17 cellular contexts compared by ENCODE assay signal in the genomic region with DNA sequence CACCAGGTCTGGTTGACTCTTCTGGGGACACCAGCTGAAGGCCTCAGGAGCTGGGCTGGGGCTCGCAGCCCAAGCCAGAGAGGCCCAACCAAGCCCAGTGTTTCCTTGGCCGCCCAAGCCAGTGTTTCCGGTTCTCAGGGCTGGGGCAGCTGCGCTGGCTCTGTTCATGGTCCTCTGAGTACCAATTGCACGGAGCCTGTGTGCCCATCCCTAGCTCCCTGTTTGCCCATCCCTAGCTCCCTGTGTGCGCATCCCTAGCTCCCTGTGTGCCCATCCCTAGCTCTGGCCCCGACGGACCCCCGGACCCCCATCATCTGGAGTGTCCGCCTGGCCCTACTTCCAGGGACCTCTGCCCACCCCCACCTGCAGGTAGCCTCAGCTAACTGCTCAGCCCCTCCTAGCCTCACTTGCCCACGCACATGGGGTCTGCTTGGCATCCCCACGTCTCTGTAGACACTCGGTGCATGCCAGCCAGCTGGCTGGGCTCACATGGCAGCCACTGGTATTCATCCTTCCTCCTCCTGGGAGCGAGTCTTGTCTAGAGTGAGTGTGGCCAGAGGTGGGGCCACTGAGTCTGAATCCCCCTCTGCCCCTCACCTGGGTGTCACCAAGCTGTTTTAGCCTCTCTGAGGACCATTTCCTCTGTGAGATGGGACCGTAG.
A peak's percentile ranks its signal among the peaks of the same experiment; 100 is the strongest.
DNase-seq lines count a peak whose midpoint lies in the region; ATAC-seq and TF ChIP-seq lines count a peak whose summit lies in the region.
"Had no signal": no experiment of that assay in that cellular context is flagged by ENCODE, and none has a peak within 500 bp of the region (broad histone marks: within the 10 kb centered on the region; RNA-seq: fewer than 3 reads in every experiment).

No MANE protein-coding gene starts in this region.

- H3K4me1 ChIP-seq in heart left ventricle (peaks cover 0 to 32% (median 19%) of the 10 kb centered on the region in 12 donors), lower lobe of right lung (peaks cover 25% of the 10 kb centered on the region), upper lobe of left lung (peaks cover 20 to 25% (median 23%) of the 10 kb centered on the region in 4 donors), GM23338 (ENCODE audit: insufficient read depth) (peaks cover 6% of the 10 kb centered on the region; the same call in 1 of the 2 replicates)

- DNase-seq in heart left ventricle = peak in 3 of 5 donors; percentile 13 to 48 (median 17)
- no peak for DNase-seq in left ventricle myocardium superior
- peak; percentile 35 for DNase-seq in activated CD8-positive, alpha-beta memory T cell treated with anti-CD3 and anti-CD28 coated beads, Interleukin-2, amount 10 ng/mL, durations not matched to agents 7 days and 5 days
- DNase-seq in lower lobe of right lung = peak; percentile 31
- peak; percentile 15 to 61 for DNase-seq in upper lobe of left lung
- no peak for DNase-seq in nucleus accumbens (lab: John Stamatoyannopoulos, UW)
- DNase-seq in EL = no peak
- DNase-seq in GM23338 (ENCODE audit: low spot score) = no peak
- DNase-seq: activated CD4-positive, alpha-beta T cell treated with anti-CD3 and anti-CD28 coated beads for 48 hours; amygdala; central memory CD4-positive, alpha-beta T cell; left ventricle myocardium inferior; NCI-H2029 treated with DMSO at 0.1 percent for 48 hours; NCI-H510A treated with DMSO at 0.1 percent for 48 hours; stimulated activated naive CD4-positive, alpha-beta T cell treated with Interleukin-2 at 50 U/mL for 16 hours had no signal

- H3K27ac ChIP-seq in heart left ventricle (no peak overlapping the region), lower lobe of right lung (no peak overlapping the region), upper lobe of left lung (no peak overlapping the region), GM23338 (ENCODE audit: low read depth) (no peak overlapping the region)
- H3K27ac ChIP-seq: left ventricle myocardium inferior, tibial nerve had no signal

- H3K79me2 ChIP-seq in GM23338 (replicated peaks; ENCODE audit: insufficient read depth) = no peaks in the 10 kb centered on the region

- intact Hi-C loops in heart left ventricle (cut with DNase I) = no loop called here
- intact Hi-C loops in left ventricle myocardium superior (cut with micrococcal nuclease) = no loop called here
- intact Hi-C loops in lower lobe of right lung (cut with DNase I) = no loop called here

- CTCF ChIA-PET in activated CD8-positive, alpha-beta memory T cell treated with anti-CD3 and anti-CD28 coated beads, Interleukin-2, amount 10 ng/mL, durations not matched to agents 7 days and 5 days (lab: Charles Lee) = no interaction called here

- no peaks in the 10 kb centered on the region for H3K36me3 ChIP-seq in heart left ventricle
- no peaks in the 10 kb centered on the region for H3K36me3 ChIP-seq in lower lobe of right lung
- H3K36me3 ChIP-seq in upper lobe of left lung = no peaks in the 10 kb centered on the region
- no peaks in the 10 kb centered on the region for H3K36me3 ChIP-seq in GM23338 (ENCODE audit: insufficient read depth)
- H3K36me3 ChIP-seq: left ventricle myocardium inferior, tibial nerve had no signal

- H3K9me3 Mint-ChIP-seq in activated CD8-positive, alpha-beta memory T cell treated with anti-CD3 and anti-CD28 coated beads, Interleukin-2, amount 10 ng/mL, durations not matched to agents 7 days and 5 days (ENCODE audit: low read depth) = no peaks in the 10 kb centered on the region
- no peaks in the 10 kb centered on the region for H3K9me3 Mint-ChIP-seq in GM23338

- no peak for TF ChIP-seq CTCF in heart left ventricle (IDR thresholded peaks at IDR 0.05)
- TF ChIP-seq CTCF in lower lobe of right lung (IDR thresholded peaks at IDR 0.05) = no peak
- TF ChIP-seq CTCF in upper lobe of left lung (IDR thresholded peaks at IDR 0.05) = no peak
- 0 out of 4 replicates have a peak, but pooled peaks of 1 of the 2 experiments have one; percentile 4 for TF ChIP-seq CTCF in GM23338 (conservative IDR thresholded peaks at IDR 0.05; ENCODE audit: low read depth in 2 of 2)

- no peaks in the 10 kb centered on the region for H3F3A ChIP-seq in GM23338 (replicated peaks; ENCODE audit: low read depth)

- H3K4me1 Mint-ChIP-seq in activated CD8-positive, alpha-beta memory T cell treated with anti-CD3 and anti-CD28 coated beads, Interleukin-2, amount 10 ng/mL, durations not matched to agents 7 days and 5 days = peaks cover 10% of the 10 kb centered on the region
- peaks cover 8% of the 10 kb centered on the region for H3K4me1 Mint-ChIP-seq in GM23338

- no peaks in the 10 kb centered on the region for H4K20me1 ChIP-seq in GM23338 (replicated peaks; ENCODE audit: insufficient read depth)

- H3K27me3 Mint-ChIP-seq in activated CD8-positive, alpha-beta memory T cell treated with anti-CD3 and anti-CD28 coated beads, Interleukin-2, amount 10 ng/mL, durations not matched to agents 7 days and 5 days = peaks cover 9% of the 10 kb centered on the region
- H3K27me3 Mint-ChIP-seq in GM23338 (ENCODE audit: insufficient read depth, low read depth, poor library complexity) = peaks cover 10% of the 10 kb centered on the region

- no peak overlapping the region for H2AFZ ChIP-seq in GM23338

- no peaks in the 10 kb centered on the region for H3K9me2 ChIP-seq in GM23338 (ENCODE audit: insufficient read depth)

- H3K9me3 ChIP-seq in heart left ventricle (no peaks in the 10 kb centered on the region), lower lobe of right lung (no peaks in the 10 kb centered on the region), upper lobe of left lung (no peaks in the 10 kb centered on the region)
- H3K9me3 ChIP-seq: left ventricle myocardium inferior, tibial nerve had no signal

- H3K27me3 ChIP-seq in heart left ventricle (peaks cover 0 to 5% (median 0%) of the 10 kb centered on the region in 9 donors), lower lobe of right lung (ENCODE audit: low read depth) (peaks cover 3% of the 10 kb centered on the region), upper lobe of left lung (peaks cover 0 to 6% (median 1%) of the 10 kb centered on the region in 4 donors), GM23338 (ENCODE audit: insufficient read depth) (no peaks in the 10 kb centered on the region)

- 89 to 97% (median 95%) methylated on average over 15 of the region's 15 CpGs for WGBS in heart left ventricle, 4 donors
- WGBS in upper lobe of left lung, 2 donors = 90 to 93% methylated on average over 8 to 15 of the region's 15 CpGs

- H3K4me2 ChIP-seq in GM23338 = no peak overlapping the region

- TF ChIP-seq POLR2A in heart left ventricle (IDR thresholded peaks at IDR 0.05) = no peak
- no peak for TF ChIP-seq POLR2A in upper lobe of left lung (IDR thresholded peaks at IDR 0.05)

- H3K27ac Mint-ChIP-seq in activated CD8-positive, alpha-beta memory T cell treated with anti-CD3 and anti-CD28 coated beads, Interleukin-2, amount 10 ng/mL, durations not matched to agents 7 days and 5 days = no peak overlapping the region
- H3K27ac Mint-ChIP-seq in GM23338 = no peak overlapping the region

- no peak for TF ChIP-seq EP300 in upper lobe of left lung (IDR thresholded peaks at IDR 0.05)

- no peak overlapping the region for H3K4me3 Mint-ChIP-seq in activated CD8-positive, alpha-beta memory T cell treated with anti-CD3 and anti-CD28 coated beads, Interleukin-2, amount 10 ng/mL, durations not matched to agents 7 days and 5 days
- H3K4me3 Mint-ChIP-seq in GM23338 = no peak overlapping the region

- H3K4me3 ChIP-seq in heart left ventricle (no peak overlapping the region), lower lobe of right lung (no peak overlapping the region), upper lobe of left lung (no peak overlapping the region), GM23338 (no peak overlapping the region)
- H3K4me3 ChIP-seq: left ventricle myocardium inferior, tibial nerve had no signal

- no peaks in the 10 kb centered on the region for H3K36me3 Mint-ChIP-seq in activated CD8-positive, alpha-beta memory T cell treated with anti-CD3 and anti-CD28 coated beads, Interleukin-2, amount 10 ng/mL, durations not matched to agents 7 days and 5 days
- peaks cover 2% of the 10 kb centered on the region; the same call in 1 of the 3 replicates for H3K36me3 Mint-ChIP-seq in GM23338 (ENCODE audit: low read depth)

- ATAC-seq in heart left ventricle = no peak
- no peak for ATAC-seq in left ventricle myocardium superior
- no peak for ATAC-seq in activated CD8-positive, alpha-beta memory T cell treated with anti-CD3 and anti-CD28 coated beads, Interleukin-2, amount 10 ng/mL, durations not matched to agents 7 days and 5 days
- ATAC-seq in lower lobe of right lung = no peak
- no peak for ATAC-seq in upper lobe of left lung (ENCODE audit: low FRiP score in 2 of 2)
- ATAC-seq in GM23338 = no peak
- ATAC-seq: right cardiac atrium had no signal

TF ChIP-seq in GM23338, 12 proteins besides CTCF, POLR2A, EP300 and RAD21 (continues in another document):
- TF ChIP-seq POLR2AphosphoS5 (IDR thresholded peaks at IDR 0.05; ENCODE audit: low read depth) (no peak), ZNF114 (CRISPR knock-in tag; IDR thresholded peaks at IDR 0.05) (no peak), CREB1 (CRISPR knock-in tag; IDR thresholded peaks at IDR 0.05; ENCODE audit: low read depth) (no peak)

Comparison
In these comparisons a context has a peak if more than half of its experiments do, and no peak if none do; other contexts are left out.
1. DNase-seq: peak in heart left ventricle (3 of 5), activated CD8-positive, alpha-beta memory T cell treated with anti-CD3 and anti-CD28 coated beads, Interleukin-2, amount 10 ng/mL, durations not matched to agents 7 days and 5 days (single experiment), lower lobe of right lung (single experiment) and upper lobe of left lung (2 of 2); none in left ventricle myocardium superior (single experiment), nucleus accumbens (0 of 56), EL (single experiment) and GM23338 (single experiment).